Comparison of ENCODE assay signal across 18 cellular contexts in the genomic region with DNA sequence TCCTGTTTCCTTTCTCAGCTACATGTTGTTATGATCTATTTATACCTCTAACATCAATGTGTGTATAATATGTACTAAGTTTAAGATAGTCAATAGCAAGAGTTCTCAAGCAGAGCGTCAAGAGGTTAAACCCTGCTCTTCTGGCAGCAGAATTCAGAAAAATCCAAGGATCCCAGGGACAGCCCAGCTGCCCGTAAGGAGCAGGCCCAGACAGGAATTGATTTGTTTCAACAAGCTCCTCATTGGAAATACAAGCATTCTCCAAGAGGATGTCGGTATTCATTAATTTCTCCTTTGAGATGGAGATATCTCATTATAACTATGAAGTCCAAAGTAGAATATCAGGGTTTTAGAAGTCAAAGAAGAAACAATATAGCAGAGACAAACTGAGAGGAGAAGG. TPM values are rescaled to one million over a fixed set of nuclear protein-coding genes. Genes with fewer than 3 reads are reported as not detected.
A peak's percentile ranks its signal among the peaks of the same experiment; 100 is the strongest.
DNase-seq lines count a peak whose midpoint lies in the region; ATAC-seq, FAIRE-seq and TF ChIP-seq lines count a peak whose summit lies in the region.
"Had no signal": no experiment of that assay in that cellular context is flagged by ENCODE, and none has a peak within 500 bp of the region (broad histone marks: within the 10 kb centered on the region; RNA-seq: fewer than 3 reads in every experiment).

No MANE protein-coding gene starts in this region.

- H2AFZ ChIP-seq in keratinocyte (ENCODE audit: control insufficient read depth, low read length), result no peak overlapping the region

- peaks cover 15% of the 10 kb centered on the region for H3K4me1 ChIP-seq in keratinocyte (ENCODE audit: control insufficient read depth, extremely low read depth, insufficient read depth, low read length)

- H3K4me3 ChIP-seq in bronchial epithelial cell (ENCODE audit: low read depth, low read length), result no peak overlapping the region
- no peak overlapping the region for H3K4me3 ChIP-seq in keratinocyte (ENCODE audit: control insufficient read depth in 2 of 3, extremely low read depth in 1 of 3, insufficient read depth in 2 of 3, low read depth in 1 of 3, low read length in 3 of 3)

- H4K20me1 ChIP-seq in keratinocyte (ENCODE audit: control insufficient read depth, extremely low read depth, insufficient read depth, low read length), result no peaks in the 10 kb centered on the region

- intact Hi-C loops in CD4-positive, alpha-beta T cell (cut with DNase I, micrococcal nuclease), result no loop called here

- CTCF ChIA-PET in CD4-positive, alpha-beta T cell (lab: Charles Lee), result no interaction called here

- H3K27ac ChIP-seq in keratinocyte (ENCODE audit: control insufficient read depth, insufficient read depth, low read length), result peak overlapping the region; percentile 13
- H3K27ac ChIP-seq in CD4-positive, alpha-beta T cell (ENCODE audit: low read depth, low read length), result no peak overlapping the region

- FAIRE-seq in bronchial epithelial cell (lab: Jason Lieb, UNC) (no peak), keratinocyte (lab: Jason Lieb, UNC) (peak; percentile 88)
- FAIRE-seq: HTR-8/SVneo had no signal

- H3K4me3 Mint-ChIP-seq in CD4-positive, alpha-beta T cell, result no peak overlapping the region

- no peak for ATAC-seq in CD4-positive, alpha-beta T cell (ENCODE audit: poor library complexity)
- ATAC-seq in HG03378 (IDR thresholded peaks at IDR 0.05; ENCODE audit: unreplicated experiment) (no peak), GM18502 (IDR thresholded peaks at IDR 0.05; ENCODE audit: poor library complexity, unreplicated experiment) (no peak)
- ATAC-seq: HCT116, PC-3 had no signal

- no peaks in the 10 kb centered on the region for H3K9me3 ChIP-seq in keratinocyte (ENCODE audit: control insufficient read depth, low read depth, low read length)
- H3K9me3 ChIP-seq in CD4-positive, alpha-beta T cell (ENCODE audit: control insufficient read depth, low read length), result no peaks in the 10 kb centered on the region
- H3K9me3 ChIP-seq: SK-N-SH had no signal

- H3K27ac Mint-ChIP-seq in CD4-positive, alpha-beta T cell, result no peak overlapping the region

- peaks cover 48% of the 10 kb centered on the region for H3K27me3 Mint-ChIP-seq in CD4-positive, alpha-beta T cell

- H3K79me2 ChIP-seq in keratinocyte (ENCODE audit: control insufficient read depth, insufficient read depth, low read length), result peaks cover 49% of the 10 kb centered on the region

- no peaks in the 10 kb centered on the region for H3K4me1 Mint-ChIP-seq in CD4-positive, alpha-beta T cell (ENCODE audit: low read depth)

- peak; percentile 57 for DNase-seq in G401 (ENCODE audit: low spot score)
- DNase-seq in NCI-H69 (lab: John Stamatoyannopoulos, UW), result peak; percentile 47
- DNase-seq in bronchial epithelial cell (ENCODE audit: low read depth), result peak; percentile 92
- DNase-seq in keratinocyte (ENCODE audit: low read depth, low spot score), result no peak
- DNase-seq in CD4-positive, alpha-beta T cell, result no peak
- DNase-seq: DMS153; EL; NCI-H1436; NCI-H2081; NCI-H345; NCI-H526 treated with DMSO at 0.1 percent for 48 hours; NK-92 treated with Interleukin-12 subunit alpha and Interleukin-12 subunit beta, amount 100 ng/mL, for 24 hours; PC-3; SK-N-SH had no signal

- H3K36me3 ChIP-seq in bronchial epithelial cell (ENCODE audit: control insufficient read depth, insufficient read depth, low read length) (no peaks in the 10 kb centered on the region), keratinocyte (ENCODE audit: control insufficient read depth in 2 of 2, extremely low read depth in 1 of 2, insufficient read depth in 2 of 2, low read length in 2 of 2) (no peaks in the 10 kb centered on the region)

- no peaks in the 10 kb centered on the region for H3K9me3 Mint-ChIP-seq in CD4-positive, alpha-beta T cell

- POLR2A ChIA-PET in CD4-positive, alpha-beta T cell (lab: Charles Lee), result no interaction called here

- H3K27me3 ChIP-seq in bronchial epithelial cell (ENCODE audit: control insufficient read depth, insufficient read depth, low read length) (no peaks in the 10 kb centered on the region), keratinocyte (ENCODE audit: control insufficient read depth, extremely low read depth, insufficient read depth, low read length) (no peaks in the 10 kb centered on the region)
- peaks cover 4% of the 10 kb centered on the region for H3K27me3 ChIP-seq in CD4-positive, alpha-beta T cell (ENCODE audit: control insufficient read depth, insufficient read depth, low read length)

- in situ Hi-C loops in G401 (cut with HindIII; ENCODE audit: low sequenced_read_pairs), result no loop called here

- H3K36me3 Mint-ChIP-seq in CD4-positive, alpha-beta T cell (ENCODE audit: low read depth), result no peaks in the 10 kb centered on the region

- no peaks in the 10 kb centered on the region for H3K9me1 ChIP-seq in keratinocyte (ENCODE audit: control insufficient read depth, extremely low read depth, insufficient read depth, low read length)

- TF ChIP-seq CTCF in bronchial epithelial cell (IDR thresholded peaks at IDR 0.05; ENCODE audit: insufficient read depth, low read length, severe bottlenecking) (no peak), keratinocyte (optimal IDR thresholded peaks at IDR 0.05 in 1 of 3, IDR thresholded peaks at IDR 0.05 in 1 of 3, conservative IDR thresholded peaks at IDR 0.05 in 1 of 3; ENCODE audit: extremely low read depth in 1 of 3, insufficient read depth in 2 of 3, low read length in 3 of 3) (no peak)
- no peak for TF ChIP-seq CTCF in CD4-positive, alpha-beta T cell (IDR thresholded peaks at IDR 0.05)

- dilution Hi-C loops in keratinocyte (cut with MboI; ENCODE audit: extremely low pct_ligation_motif_present, low sequenced_read_pairs), result no loop called here

- H3K4me2 ChIP-seq in keratinocyte (ENCODE audit: control insufficient read depth, extremely low read depth, insufficient read depth, low read depth, low read length), result peak overlapping the region; percentile 56
- H3K4me2 ChIP-seq: SK-N-SH had no signal

- H3K9ac ChIP-seq in keratinocyte (ENCODE audit: control insufficient read depth, extremely low read depth, insufficient read depth, low read length), result no peak overlapping the region
- H3K9ac ChIP-seq: SK-N-SH had no signal

RNA-seq across cellular contexts. Expression of a gene that starts 14.9 kb away (rescaled TPM):
- 0.54 and 0.98 TPM in 2 replicates for total RNA-seq in G401 (2014; rRNA removed; shearing (Covaris generic))
- total RNA-seq in bronchial epithelial cell, result 3.9 and 5.9 TPM in 2 replicates
- 2.8 to 5.9 TPM (median 4.8 TPM) in 3 replicates for polyA plus RNA-seq in keratinocyte
- polyA plus RNA-seq in keratinocyte (2011; ENCODE audit: low read depth), result 35.3 TPM
- 1.9 and 3.9 TPM in 2 replicates for polyA plus RNA-seq in keratinocyte (2011; cell fraction: cytosol; rRNA removed)
- 13.1 and 14.5 TPM in 2 replicates for polyA plus RNA-seq in keratinocyte (2011; cell fraction: nucleus; rRNA removed)
- polyA plus RNA-seq in keratinocyte (2012; ENCODE audit: low replicate concordance), result 5.9 and 13.0 TPM in 2 replicates
- polyA minus RNA-seq in keratinocyte, result 6.8 to 19.9 TPM (median 13.7 TPM) in 3 replicates
- polyA minus RNA-seq in keratinocyte (2011; cell fraction: cytosol; rRNA and poly(A)+ RNA removed), result 2.7 TPM
- polyA minus RNA-seq in keratinocyte (2011; cell fraction: nucleus; rRNA and poly(A)+ RNA removed), result 12.5 and 23.9 TPM in 2 replicates
- not detected for total RNA-seq in CD4-positive, alpha-beta T cell

Comparison
In these comparisons a context has a peak if more than half of its experiments do, and no peak if none do; other contexts are left out.
1. DNase-seq: peak in G401 (single experiment), NCI-H69 (single experiment) and bronchial epithelial cell (single experiment); none in keratinocyte (single experiment) and CD4-positive, alpha-beta T cell (0 of 10).